26 cellular contexts compared by ENCODE assay signal in the genomic region with DNA sequence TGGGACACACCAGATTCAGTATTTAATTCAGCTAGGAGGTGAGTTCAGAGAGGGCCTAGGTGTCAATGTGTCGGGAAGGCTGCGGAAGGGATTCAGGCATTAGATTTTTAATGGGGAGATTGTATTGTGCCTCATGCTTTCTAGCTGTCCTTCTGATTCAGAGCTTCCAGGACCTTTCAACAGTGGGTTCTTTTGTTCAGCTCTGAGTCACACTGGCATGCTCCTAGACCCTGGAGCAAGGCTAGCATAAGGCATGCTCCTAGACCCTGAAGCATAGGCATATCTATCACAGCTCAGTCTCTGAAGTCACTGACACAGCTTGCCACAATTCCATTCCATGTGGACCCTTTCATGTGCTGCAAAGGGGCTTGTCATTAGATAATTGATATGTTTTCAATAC.
DNase-seq lines count a peak whose midpoint lies in the region; ATAC-seq and TF ChIP-seq lines count a peak whose summit lies in the region.
"Had no signal": no experiment of that assay in that cellular context is flagged by ENCODE, and none has a peak within 500 bp of the region (broad histone marks: within the 10 kb centered on the region; RNA-seq: fewer than 3 reads in every experiment).

No MANE protein-coding gene starts in this region.

- no peaks in the 10 kb centered on the region for H3K27me3 Mint-ChIP-seq in brain
- H3K27me3 Mint-ChIP-seq: activated CD4-positive, alpha-beta T cell treated with anti-CD3 and anti-CD28 coated beads, Interleukin-2, amount 10 ng/mL, durations not matched to agents 7 days and 5 days; activated CD8-positive, alpha-beta memory T cell treated with anti-CD3 and anti-CD28 coated beads, Interleukin-2, amount 10 ng/mL, durations not matched to agents 7 days and 5 days; CD4-positive, alpha-beta T cell had no signal

- H3K27ac Mint-ChIP-seq in brain: peak overlapping the region in 4 of 5 experiments; percentile 15 to 91 (median 56)
- H3K27ac Mint-ChIP-seq: activated CD4-positive, alpha-beta T cell treated with anti-CD3 and anti-CD28 coated beads, Interleukin-2, amount 10 ng/mL, durations not matched to agents 7 days and 5 days; activated CD8-positive, alpha-beta memory T cell treated with anti-CD3 and anti-CD28 coated beads, Interleukin-2, amount 10 ng/mL, durations not matched to agents 7 days and 5 days; activated naive CD4-positive, alpha-beta T cell treated with anti-CD3 and anti-CD28 coated beads for 36 hours; activated T-cell treated with anti-CD3 and anti-CD28 coated beads, Interleukin-2, amount 50 U/mL, for 72 hours; CD4-positive, alpha-beta T cell; HFFc6; mesothelial cell of epicardium; naive thymus-derived CD8-positive, alpha-beta T cell; T-helper 1 cell treated with Interleukin-12 subunit alpha and Interleukin-12 subunit beta and Interleukin-4 antibody, amounts not matched to agents 30 μg/mL and 1 μg/mL, for 36 hours had no signal

- no peaks in the 10 kb centered on the region for H3K27me3 ChIP-seq in NT2/D1 (ENCODE audit: insufficient read depth, insufficient read length)
- H3K27me3 ChIP-seq: heart right ventricle, MG63, ovary had no signal

- no peaks in the 10 kb centered on the region for H3K36me3 ChIP-seq in NT2/D1 (ENCODE audit: insufficient read depth, insufficient read length, low read length)
- H3K36me3 ChIP-seq: heart right ventricle, MG63, ovary had no signal

- H3K9ac ChIP-seq in NT2/D1 (ENCODE audit: insufficient read length, low read depth): no peak overlapping the region

- no peaks in the 10 kb centered on the region for H3K4me1 ChIP-seq in NT2/D1 (ENCODE audit: insufficient read depth, insufficient read length)

- TF ChIP-seq CTCF in brain (conservative IDR thresholded peaks at IDR 0.05): no peak

- peak; percentile 22 for DNase-seq in NT2/D1 (ENCODE audit: low read depth, low spot score)
- DNase-seq in medulla oblongata (ENCODE audit: extremely low spot score): peak; percentile 66
- DNase-seq in NCI-H510A (lab: John Stamatoyannopoulos, UW): no peak
- DNase-seq in NCI-H2029 treated with DMSO at 0.1 percent for 48 hours (lab: John Stamatoyannopoulos, UW): no peak
- DNase-seq: activated CD4-positive, alpha-beta T cell treated with anti-CD3 and anti-CD28 coated beads, Interleukin-2, amount 10 ng/mL, durations not matched to agents 7 days and 5 days; activated CD8-positive, alpha-beta memory T cell treated with anti-CD3 and anti-CD28 coated beads, Interleukin-2, amount 10 ng/mL, durations not matched to agents 7 days and 5 days; activated naive CD4-positive, alpha-beta T cell treated with anti-CD3 and anti-CD28 coated beads for 36 hours; activated T-cell treated with anti-CD3 and anti-CD28 coated beads, Interleukin-2, amount 50 U/mL, for 72 hours; amniotic stem cell; CD4-positive, alpha-beta T cell; central memory CD4-positive, alpha-beta T cell; dermis blood vessel endothelial cell; heart right ventricle; HFFc6; MG63; naive thymus-derived CD8-positive, alpha-beta T cell; NK-92 treated with Interleukin-12 subunit alpha and Interleukin-12 subunit beta, amount 100 ng/mL, for 24 hours; ovary; right cardiac atrium; stimulated activated naive CD8-positive, alpha-beta T cell treated with anti-CD3 and anti-CD28 coated beads, Interleukin-15, Interleukin-2, amounts not matched to agents 100 U/mL and 50 U/mL, for 24 hours had no signal

- H3K9me3 Mint-ChIP-seq in brain: peaks cover 0 to 8% (median 0%) of the 10 kb centered on the region in 5 experiments
- H3K9me3 Mint-ChIP-seq: activated CD4-positive, alpha-beta T cell treated with anti-CD3 and anti-CD28 coated beads, Interleukin-2, amount 10 ng/mL, durations not matched to agents 7 days and 5 days; mesothelial cell of epicardium; T-helper 1 cell treated with Interleukin-12 subunit alpha and Interleukin-12 subunit beta and Interleukin-4 antibody, amounts not matched to agents 30 μg/mL and 1 μg/mL, for 36 hours had no signal

- no peaks in the 10 kb centered on the region for H3K36me3 Mint-ChIP-seq in brain
- H3K36me3 Mint-ChIP-seq: activated CD8-positive, alpha-beta memory T cell treated with anti-CD3 and anti-CD28 coated beads, Interleukin-2, amount 10 ng/mL, durations not matched to agents 7 days and 5 days; mesothelial cell of epicardium; naive thymus-derived CD8-positive, alpha-beta T cell had no signal

- no peaks in the 10 kb centered on the region for H3K9me3 ChIP-seq in NT2/D1 (ENCODE audit: insufficient read depth, low read length)
- H3K9me3 ChIP-seq: heart right ventricle, MG63, ovary had no signal

- no peak overlapping the region for H3K4me3 Mint-ChIP-seq in brain
- H3K4me3 Mint-ChIP-seq: activated CD4-positive, alpha-beta T cell treated with anti-CD3 and anti-CD28 coated beads, Interleukin-2, amount 10 ng/mL, durations not matched to agents 7 days and 5 days; activated CD8-positive, alpha-beta memory T cell treated with anti-CD3 and anti-CD28 coated beads, Interleukin-2, amount 10 ng/mL, durations not matched to agents 7 days and 5 days; activated naive CD4-positive, alpha-beta T cell treated with anti-CD3 and anti-CD28 coated beads for 36 hours; activated T-cell treated with anti-CD3 and anti-CD28 coated beads, Interleukin-2, amount 50 U/mL, for 72 hours; CD4-positive, alpha-beta T cell; HFFc6; mesothelial cell of epicardium; naive thymus-derived CD8-positive, alpha-beta T cell; T-helper 1 cell treated with Interleukin-12 subunit alpha and Interleukin-12 subunit beta and Interleukin-4 antibody, amounts not matched to agents 30 μg/mL and 1 μg/mL, for 36 hours had no signal

- ATAC-seq in HG03025 (IDR thresholded peaks at IDR 0.05; ENCODE audit: low FRiP score, unreplicated experiment): no peak
- no peak for ATAC-seq in GM18868 (IDR thresholded peaks at IDR 0.05; ENCODE audit: unreplicated experiment)
- ATAC-seq: activated CD8-positive, alpha-beta memory T cell treated with anti-CD3 and anti-CD28 coated beads, Interleukin-2, amount 10 ng/mL, durations not matched to agents 7 days and 5 days; activated T-cell treated with anti-CD3 and anti-CD28 coated beads, Interleukin-2, amount 50 U/mL, for 72 hours; heart right ventricle; left lobe of liver; naive thymus-derived CD8-positive, alpha-beta T cell; right cardiac atrium; stimulated activated naive CD8-positive, alpha-beta T cell treated with anti-CD3 and anti-CD28 coated beads, Interleukin-15, Interleukin-2, amounts not matched to agents 100 U/mL and 50 U/mL, for 24 hours had no signal

- no peak overlapping the region for H3K4me3 ChIP-seq in NT2/D1 (ENCODE audit: insufficient read length, low read depth)
- H3K4me3 ChIP-seq: heart right ventricle, MG63, ovary had no signal

- peaks cover 26% of the 10 kb centered on the region for H3K4me1 Mint-ChIP-seq in brain
- H3K4me1 Mint-ChIP-seq: activated CD4-positive, alpha-beta T cell treated with anti-CD3 and anti-CD28 coated beads, Interleukin-2, amount 10 ng/mL, durations not matched to agents 7 days and 5 days; activated CD8-positive, alpha-beta memory T cell treated with anti-CD3 and anti-CD28 coated beads, Interleukin-2, amount 10 ng/mL, durations not matched to agents 7 days and 5 days; naive thymus-derived CD8-positive, alpha-beta T cell had no signal

Comparison
In these comparisons a context has a peak if more than half of its experiments do, and no peak if none do; other contexts are left out.
1. DNase-seq: peak in NT2/D1 (single experiment) and medulla oblongata (single experiment); none in NCI-H510A (single experiment) and NCI-H2029 treated with DMSO at 0.1 percent for 48 hours (single experiment).